Comparison of ENCODE assay signal across 27 cellular contexts in genomic region chr2:33342705-33343104, GRCh38.
"Had no signal": no experiment of that assay in that cellular context is flagged by ENCODE, and none has a peak within 500 bp of the region (broad histone marks: within the 10 kb centered on the region; RNA-seq: fewer than 3 reads in every experiment).

No MANE protein-coding gene starts in this region.

- FAIRE-seq: endometrium, keratinocyte had no signal

- DNase-seq: activated CD4-positive, alpha-beta memory T cell treated with anti-CD3 and anti-CD28 coated beads for 36 hours; activated CD4-positive, alpha-beta T cell treated with anti-CD3 and anti-CD28 coated beads for 48 hours; activated gamma-delta T cell; activated naive CD4-positive, alpha-beta T cell treated with anti-CD3 and anti-CD28 coated beads, Interleukin-2, amount 50 U/mL, for 16 hours; activated naive CD8-positive, alpha-beta T cell treated with anti-CD3 and anti-CD28 coated beads, Interleukin-2, amount 50 U/mL, for 24 hours; activated T-cell treated with anti-CD3 and anti-CD28 coated beads, Interleukin-2, amount 50 U/mL, for 72 hours; body of pancreas; cortex of kidney; effector CD4-positive, alpha-beta T cell; erythroblast; foreskin fibroblast; heart right ventricle; left colon; mesenchymal stem cell; ovary; psoas muscle; stimulated activated CD4-positive, alpha-beta T cell treated with anti-CD3 and anti-CD28 coated beads, Interleukin-12 subunit alpha, Interleukin-12 subunit beta, amount 100 ng/mL, for 4 hours; stimulated activated CD4-positive, alpha-beta T cell treated with anti-CD3 and anti-CD28 coated beads, Interleukin-4, amount 100 ng/mL, for 4 hours; stimulated activated naive CD8-positive, alpha-beta T cell treated with anti-CD3 and anti-CD28 coated beads, Interleukin-15, amount 100 ng/mL, for 72 hours; transverse colon had no signal

- H3K27ac ChIP-seq: body of pancreas, cardiac muscle cell, neutrophil, ovary, psoas muscle, suprapubic skin, transverse colon, vagina had no signal

- H3K4me3 ChIP-seq: body of pancreas, cardiac muscle cell, heart right ventricle, ovary, psoas muscle, right atrium auricular region, suprapubic skin, transverse colon, vagina had no signal

- H3K27me3 ChIP-seq: body of pancreas, cardiac muscle cell, heart right ventricle, neutrophil, ovary, right atrium auricular region, suprapubic skin, transverse colon, vagina had no signal

- H3K36me3 ChIP-seq: neutrophil, ovary, suprapubic skin, transverse colon, vagina had no signal

- H3K4me1 ChIP-seq: body of pancreas, psoas muscle, right atrium auricular region, suprapubic skin, transverse colon, vagina had no signal

- H3K9me3 ChIP-seq: body of pancreas, heart right ventricle, neutrophil, ovary, psoas muscle, right atrium auricular region, suprapubic skin, transverse colon, vagina had no signal
